Comparison of ENCODE assay signal across 9 cellular contexts in the genomic region with DNA sequence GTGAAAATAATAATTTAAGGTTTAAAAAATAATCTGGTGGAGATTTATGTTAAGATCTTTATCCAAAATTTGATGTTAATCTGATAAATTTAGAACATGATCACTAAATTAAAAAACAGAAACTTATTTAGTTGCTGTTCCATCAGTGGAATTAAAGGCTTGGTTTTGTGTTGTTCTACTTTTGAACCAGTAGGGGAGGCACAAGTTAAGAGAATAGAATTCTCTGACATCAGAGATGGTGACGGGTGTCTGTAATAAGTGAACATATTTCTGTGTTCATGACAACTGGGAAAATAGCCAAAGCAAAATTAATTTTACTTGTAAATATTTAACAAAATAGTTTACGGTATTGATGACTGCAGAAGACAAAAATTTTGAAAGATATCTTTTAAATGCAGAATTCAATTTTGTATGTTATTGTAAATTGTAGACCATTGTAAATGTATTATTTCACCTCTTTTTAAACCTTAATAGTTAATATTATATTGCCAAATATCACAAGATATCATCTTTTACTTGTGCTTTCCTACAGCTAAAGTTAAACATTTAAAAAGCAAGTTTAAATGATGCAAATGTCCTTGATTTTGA.
DNase-seq lines count a peak whose midpoint lies in the region; ATAC-seq, FAIRE-seq and TF ChIP-seq lines count a peak whose summit lies in the region.
"Had no signal": no experiment of that assay in that cellular context is flagged by ENCODE, and none has a peak within 500 bp of the region (broad histone marks: within the 10 kb centered on the region; RNA-seq: fewer than 3 reads in every experiment).

No MANE protein-coding gene starts in this region.

- FAIRE-seq in bronchial epithelial cell (lab: Jason Lieb, UNC): no peak

- H3K4me3 ChIP-seq in bronchial epithelial cell (ENCODE audit: low read depth, low read length) (no peak overlapping the region), right lobe of liver (no peak overlapping the region)
- H3K4me3 ChIP-seq: BLaER1 had no signal

- no peaks in the 10 kb centered on the region for H3K4me1 ChIP-seq in right lobe of liver
- H3K4me1 ChIP-seq: BLaER1 had no signal

- TF ChIP-seq POLR2A in right lobe of liver (IDR thresholded peaks at IDR 0.05): no peak

- H3K27me3 ChIP-seq in bronchial epithelial cell (ENCODE audit: control insufficient read depth, insufficient read depth, low read length) (no peaks in the 10 kb centered on the region), right lobe of liver (no peaks in the 10 kb centered on the region)
- H3K27me3 ChIP-seq: BLaER1 had no signal

- TF ChIP-seq CTCF in bronchial epithelial cell (IDR thresholded peaks at IDR 0.05; ENCODE audit: insufficient read depth, low read length, severe bottlenecking) (peak; percentile 40), right lobe of liver (IDR thresholded peaks at IDR 0.05) (peak; percentile 28 to 64 (median 50))

- intact Hi-C loops in right lobe of liver (cut with DNase I): no loop called here

- WGBS in right lobe of liver (ENCODE audit: insufficient coverage, low coverage, low lambda C conversion rate, missing lambda C conversion rate): 66% methylated on average over 2 of the region's 2 CpGs

- peak; percentile 71 for DNase-seq in DMS 273 (lab: John Stamatoyannopoulos, UW; ENCODE audit: unreplicated experiment)
- no peak for DNase-seq in DMS 273 treated with DMSO at 0.1 percent for 48 hours (lab: John Stamatoyannopoulos, UW)
- DNase-seq in NCI-H226: peak; percentile 4
- peak; percentile 54 for DNase-seq in bronchial epithelial cell (ENCODE audit: low read depth)
- DNase-seq in right lobe of liver: no peak
- DNase-seq in KG1 (lab: John Stamatoyannopoulos, UW): no peak
- DNase-seq in 8988T: no peak

- H3K36me3 ChIP-seq in bronchial epithelial cell (ENCODE audit: control insufficient read depth, insufficient read depth, low read length): peaks cover 1% of the 10 kb centered on the region
- H3K36me3 ChIP-seq in right lobe of liver: peaks cover 0 to 4% (median 0%) of the 10 kb centered on the region in 4 donors

- ATAC-seq in HG02678 (IDR thresholded peaks at IDR 0.05; ENCODE audit: unreplicated experiment) (peak; percentile 69), right lobe of liver (peak; percentile 48 to 60 (median 55))

- H3K9me3 ChIP-seq in right lobe of liver: no peaks in the 10 kb centered on the region
- H3K9me3 ChIP-seq: BLaER1 had no signal

- H3K27ac ChIP-seq in right lobe of liver: no peak overlapping the region
- H3K27ac ChIP-seq: BLaER1 had no signal

Comparison
In these comparisons a context has a peak if more than half of its experiments do, and no peak if none do; other contexts are left out.
1. DNase-seq: peak in DMS 273 (single experiment), NCI-H226 (single experiment) and bronchial epithelial cell (single experiment); none in DMS 273 treated with DMSO at 0.1 percent for 48 hours (single experiment), right lobe of liver (0 of 3), KG1 (single experiment) and 8988T (single experiment).